In the genomic region with DNA sequence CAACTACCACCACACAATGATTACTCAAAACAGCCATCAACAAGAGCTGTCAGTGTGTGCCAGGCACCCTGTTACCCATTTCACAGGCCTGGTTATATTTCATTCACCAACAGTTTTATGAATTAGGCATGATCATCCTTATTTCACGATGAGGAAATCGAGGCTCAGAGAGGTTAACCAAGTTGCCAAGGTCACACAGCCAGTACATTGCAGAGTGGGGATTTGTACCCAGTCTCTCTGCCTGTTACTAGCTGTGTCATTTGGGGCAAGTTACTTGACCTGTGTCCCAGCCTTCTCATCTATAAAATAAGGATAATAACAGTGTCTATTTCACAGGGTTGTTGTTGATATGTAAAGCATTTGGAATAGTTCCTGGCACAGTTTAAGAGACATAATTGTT, we compare ENCODE assay signal across 19 cellular contexts.
"Had no signal": no experiment of that assay in that cellular context is flagged by ENCODE, and none has a peak within 500 bp of the region (broad histone marks: within the 10 kb centered on the region; RNA-seq: fewer than 3 reads in every experiment).

No MANE protein-coding gene starts in this region.

- DNase-seq: esophagus squamous epithelium; foreskin fibroblast; head of caudate nucleus; hippocampal formation; kidney glomerular epithelial cell; naive thymus-derived CD4-positive, alpha-beta T cell; ovary; stimulated activated CD4-positive, alpha-beta T cell treated with anti-CD3 and anti-CD28 coated beads, Interleukin-4, amount 100 ng/mL, for 1 hour; stimulated activated CD8-positive, alpha-beta memory T cell treated with anti-CD3 and anti-CD28 coated beads, Interleukin-4, amount 100 ng/mL, for 48 hours; stimulated activated naive CD8-positive, alpha-beta T cell treated with anti-CD3 and anti-CD28 coated beads, Interleukin-15, Interleukin-2, amounts not matched to agents 100 U/mL and 50 U/mL, for 24 hours; tibial artery; upper lobe of left lung had no signal

- H3K4me3 ChIP-seq: esophagus squamous epithelium, ovary, smooth muscle cell, suprapubic skin, tibial artery, upper lobe of left lung, vagina had no signal

- H3K27ac ChIP-seq: esophagus squamous epithelium, ovary, suprapubic skin, tibial artery, upper lobe of left lung, vagina had no signal

- H3K4me2 ChIP-seq: smooth muscle cell had no signal

- H3K9me3 ChIP-seq: esophagus squamous epithelium, ovary, suprapubic skin, tibial artery, upper lobe of left lung, vagina had no signal

- ATAC-seq: naive thymus-derived CD4-positive, alpha-beta T cell; right cardiac atrium; stimulated activated effector memory CD8-positive, alpha-beta T cell treated with anti-CD3 and anti-CD28 coated beads, Interleukin-12 subunit alpha, Interleukin-12 subunit beta, amount 100 ng/mL, for 72 hours; stimulated activated naive CD8-positive, alpha-beta T cell treated with anti-CD3 and anti-CD28 coated beads, Interleukin-15, Interleukin-2, amounts not matched to agents 100 U/mL and 50 U/mL, for 24 hours had no signal

- FAIRE-seq: colon, islet of Langerhans had no signal

- H3K27me3 ChIP-seq: ovary, suprapubic skin, tibial artery, upper lobe of left lung, vagina had no signal

- H3K36me3 ChIP-seq: esophagus squamous epithelium, ovary, suprapubic skin, upper lobe of left lung, vagina had no signal
